ENCODE assay signal across 26 cellular contexts in genomic region chr12:108066583-108067234, GRCh38.
"Had no signal": no experiment of that assay in that cellular context is flagged by ENCODE, and none has a peak within 500 bp of the region (broad histone marks: within the 10 kb centered on the region; RNA-seq: fewer than 3 reads in every experiment).

No MANE protein-coding gene starts in this region.

- H3K4me2 ChIP-seq: hepatocyte, smooth muscle cell had no signal

- H3K27me3 ChIP-seq: hepatocyte, sigmoid colon, vagina had no signal

- H3K36me3 ChIP-seq: esophagus muscularis mucosa, lower lobe of right lung, sigmoid colon, vagina had no signal

- H3K27ac ChIP-seq: coronary artery, esophagus muscularis mucosa, hepatocyte, lower lobe of right lung, sigmoid colon, vagina had no signal

- H3K9me3 ChIP-seq: esophagus muscularis mucosa, lower lobe of right lung, sigmoid colon, vagina had no signal

- H3K4me3 ChIP-seq: coronary artery, esophagus muscularis mucosa, hepatocyte, lower lobe of right lung, sigmoid colon, smooth muscle cell, vagina had no signal

- DNase-seq: activated CD4-positive, alpha-beta memory T cell treated with anti-CD3 and anti-CD28 coated beads, Interleukin-2, amount 10 ng/mL, durations not matched to agents 7 days and 5 days; activated CD4-positive, alpha-beta T cell treated with anti-CD3 and anti-CD28 coated beads, Interleukin-2, amount 10 ng/mL, durations not matched to agents 24 days and 14 days; activated effector memory CD4-positive, alpha-beta T cell treated with anti-CD3 and anti-CD28 coated beads, Interleukin-2, amount 50 U/mL, for 16 hours; activated naive CD4-positive, alpha-beta T cell treated with anti-CD3 and anti-CD28 coated beads, Interleukin-2, amount 10 ng/mL, durations not matched to agents 7 days and 5 days; amygdala; cerebellar nuclear complex; glutamatergic neuron; immature natural killer cell; lower lobe of right lung; naive B cell; posterior cingulate gyrus; sigmoid colon; stimulated activated CD4-positive, alpha-beta T cell treated with anti-CD3 and anti-CD28 coated beads, Interleukin-15, amount 100 ng/mL, for 24 hours; stimulated activated CD4-positive, alpha-beta T cell treated with anti-CD3 and anti-CD28 coated beads, Interleukin-2, amount 100 ng/mL, for 48 hours; stimulated activated CD8-positive, alpha-beta memory T cell treated with anti-CD3 and anti-CD28 coated beads, Interleukin-4, amount 100 ng/mL, for 48 hours; stimulated activated naive B cell treated with anti-CD40 and anti-IgM and Interleukin-4, amounts not matched to agents 10 μg/mL and 1 μg/mL and 100 μg/mL, for 72 hours; trophoblast cell had no signal

- FAIRE-seq: bronchial epithelial cell, frontal cortex had no signal

- ATAC-seq: activated CD4-positive, CD25-positive, alpha-beta regulatory T cell treated with anti-CD3 and anti-CD28 coated beads, Interleukin-2, amount 50 U/mL, for 24 hours; left lobe of liver; lower lobe of right lung; stimulated activated naive B cell treated with anti-CD40 and anti-IgM and Interleukin-4, amounts not matched to agents 10 μg/mL and 1 μg/mL and 100 μg/mL, for 72 hours had no signal

- H3K4me1 ChIP-seq: esophagus muscularis mucosa, lower lobe of right lung, sigmoid colon, vagina had no signal
